ENCODE assay signal across 8 cellular contexts in the genomic region with DNA sequence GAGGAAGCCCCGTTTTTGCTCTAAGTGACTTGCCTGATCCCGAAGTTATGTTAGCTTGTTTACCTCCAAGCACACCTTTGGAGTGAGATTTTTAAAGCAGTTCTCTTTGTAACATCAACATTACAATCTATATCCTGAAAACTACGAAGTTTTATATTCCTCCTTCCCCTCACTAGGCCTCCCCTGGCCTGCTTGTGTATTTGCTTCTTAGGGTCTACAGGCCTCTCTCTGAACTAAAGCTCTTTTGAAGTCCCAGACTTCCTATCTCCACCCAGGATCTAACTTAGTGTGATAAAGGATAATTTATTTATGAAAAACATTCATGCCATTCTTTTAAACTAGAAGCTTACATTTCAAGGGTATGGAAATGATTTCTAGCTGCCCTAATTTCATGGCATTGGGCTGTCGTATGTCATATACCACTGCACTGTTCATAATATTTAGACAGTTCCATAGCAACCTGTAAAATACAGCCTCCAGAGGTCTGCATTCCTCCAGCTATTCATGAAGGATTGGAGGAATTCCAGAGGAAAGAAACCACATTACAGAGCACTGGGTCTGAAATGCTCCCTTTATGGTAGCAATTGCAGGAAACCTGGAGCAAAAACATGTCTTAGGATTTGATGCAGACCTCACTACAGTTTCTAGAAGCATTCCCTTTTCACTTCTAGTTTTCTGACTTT.
DNase-seq lines count a peak whose midpoint lies in the region; ATAC-seq lines count a peak whose summit lies in the region.

No MANE protein-coding gene starts in this region.

- DNase-seq in amniotic stem cell (lab: John Stamatoyannopoulos, UW) (peak; percentile 91), NCI-H1417 (lab: John Stamatoyannopoulos, UW) (no peak), GM19240 (ENCODE audit: insufficient read length, low spot score) (no peak), DMS114 treated with DMSO at 0.1 percent for 48 hours (lab: John Stamatoyannopoulos, UW; ENCODE audit: unreplicated experiment) (no peak)

- H3K36me3 Mint-ChIP-seq in stimulated activated memory B cell treated with anti-CD40 and anti-IgM and Interleukin-4, amounts not matched to agents 10 μg/mL and 1 μg/mL and 100 μg/mL, for 72 hours, result no peaks in the 10 kb centered on the region

- H3K4me3 Mint-ChIP-seq in stimulated activated memory B cell treated with anti-CD40 and anti-IgM and Interleukin-4, amounts not matched to agents 10 μg/mL and 1 μg/mL and 100 μg/mL, for 72 hours, result no peak overlapping the region

- peaks cover 36% of the 10 kb centered on the region for H3K4me1 Mint-ChIP-seq in stimulated activated memory B cell treated with anti-CD40 and anti-IgM and Interleukin-4, amounts not matched to agents 10 μg/mL and 1 μg/mL and 100 μg/mL, for 72 hours

- H3K9me3 ChIP-seq in BLaER1 (peaks cover 10% of the 10 kb centered on the region), iPS-18a (ENCODE audit: control insufficient read depth, low read depth, low read length) (no peaks in the 10 kb centered on the region)

- H3K9ac ChIP-seq in BLaER1 (no peak overlapping the region), iPS-18a (ENCODE audit: low read length) (peak overlapping the region; percentile 34)

- H3K27ac ChIP-seq in BLaER1 (peak overlapping the region; percentile 5; the same call in 1 of the 2 replicates), iPS-18a (ENCODE audit: low read length) (peak overlapping the region; percentile 55)

- H3K4me3 ChIP-seq in BLaER1 (no peak overlapping the region), iPS-18a (ENCODE audit: low read length) (no peak overlapping the region)

- H3K36me3 ChIP-seq in BLaER1 (no peaks in the 10 kb centered on the region), iPS-18a (ENCODE audit: control insufficient read depth, low read depth, low read length) (no peaks in the 10 kb centered on the region)

- H3K27ac Mint-ChIP-seq in stimulated activated memory B cell treated with anti-CD40 and anti-IgM and Interleukin-4, amounts not matched to agents 10 μg/mL and 1 μg/mL and 100 μg/mL, for 72 hours, result peak overlapping the region; percentile 66

- H3K4me1 ChIP-seq in BLaER1, result peaks cover 17% of the 10 kb centered on the region
- H3K4me1 ChIP-seq in iPS-18a (ENCODE audit: control insufficient read depth, low read depth, low read length), result peaks cover 9% of the 10 kb centered on the region

- ATAC-seq in HG03354 (IDR thresholded peaks at IDR 0.05; ENCODE audit: poor library complexity, severe bottlenecking, unreplicated experiment), result peak; percentile 41
- no peak for ATAC-seq in stimulated activated memory B cell treated with anti-CD40 and anti-IgM and Interleukin-4, amounts not matched to agents 10 μg/mL and 1 μg/mL and 100 μg/mL, for 72 hours

- no peaks in the 10 kb centered on the region for H3K27me3 Mint-ChIP-seq in stimulated activated memory B cell treated with anti-CD40 and anti-IgM and Interleukin-4, amounts not matched to agents 10 μg/mL and 1 μg/mL and 100 μg/mL, for 72 hours

- H4K20me1 ChIP-seq in BLaER1, result no peaks in the 10 kb centered on the region

- H3K4me2 ChIP-seq in BLaER1, result peak overlapping the region; percentile 51

- H3K27me3 ChIP-seq in BLaER1 (no peaks in the 10 kb centered on the region), iPS-18a (ENCODE audit: control insufficient read depth, insufficient read depth, low read length) (no peaks in the 10 kb centered on the region)

- H3K9me3 Mint-ChIP-seq in stimulated activated memory B cell treated with anti-CD40 and anti-IgM and Interleukin-4, amounts not matched to agents 10 μg/mL and 1 μg/mL and 100 μg/mL, for 72 hours, result no peaks in the 10 kb centered on the region
